20 cellular contexts compared by ENCODE assay signal in genomic region chr12:1922075-1922709, GRCh38. TPM values are rescaled to one million over a fixed set of nuclear protein-coding genes. Genes with fewer than 3 reads are reported as not detected.
DNase-seq lines count a peak whose midpoint lies in the region; ATAC-seq and TF ChIP-seq lines count a peak whose summit lies in the region.
"Had no signal": no experiment of that assay in that cellular context is flagged by ENCODE, and none has a peak within 500 bp of the region (broad histone marks: within the 10 kb centered on the region; RNA-seq: fewer than 3 reads in every experiment).

No MANE protein-coding gene starts in this region.

- no CpG with 5 or more reads among the region's 40 CpGs for WGBS in H9 (ENCODE audit: extremely low coverage, insufficient read length, low lambda C conversion rate)
- 92 to 93% methylated on average over 14 to 40 of the region's 40 CpGs for WGBS in endodermal cell (ENCODE audit: insufficient coverage in 1 of 2, insufficient read length in 1 of 2), 2 experiments
- WGBS in mesenchymal stem cell = 89% methylated on average over 40 of the region's 40 CpGs

- H3K27me3 Mint-ChIP-seq in activated CD8-positive, alpha-beta T cell treated with anti-CD3 and anti-CD28 coated beads, Interleukin-2, amount 10 ng/mL, durations not matched to agents 7 days and 5 days (ENCODE audit: low read depth) = peaks cover 13% of the 10 kb centered on the region
- H3K27me3 Mint-ChIP-seq in activated CD8-positive, alpha-beta T cell treated with anti-CD3 and anti-CD28 coated beads for 36 hours = peaks cover 5% of the 10 kb centered on the region
- peaks cover 1% of the 10 kb centered on the region for H3K27me3 Mint-ChIP-seq in H9 (ENCODE audit: low read depth)
- H3K27me3 Mint-ChIP-seq in endodermal cell (ENCODE audit: insufficient read depth) = no peaks in the 10 kb centered on the region
- H3K27me3 Mint-ChIP-seq: activated T-helper 17 cell treated with anti-CD3 and anti-CD28 coated beads, Interleukin-2, amount 50 U/mL, for 72 hours had no signal

- no peak overlapping the region for H4K91ac ChIP-seq in H9 (ENCODE audit: insufficient read length, low read depth, low read length)
- no peak overlapping the region for H4K91ac ChIP-seq in mesenchymal stem cell (ENCODE audit: low read length)

- H3K27me3 ChIP-seq in H9 (ENCODE audit: insufficient read depth, low read length) = no peaks in the 10 kb centered on the region
- no peaks in the 10 kb centered on the region for H3K27me3 ChIP-seq in endodermal cell (ENCODE audit: control insufficient read depth, insufficient read depth, low read length, poor library complexity, severe bottlenecking)
- peaks cover 29 to 69% of the 10 kb centered on the region in 2 experiments for H3K27me3 ChIP-seq in mesenchymal stem cell (ENCODE audit: control insufficient read depth in 1 of 2, insufficient read depth in 1 of 2, low read length in 2 of 2)
- H3K27me3 ChIP-seq: uterus had no signal

- H3K9ac ChIP-seq in H9 (ENCODE audit: extremely low read depth, insufficient read length, low read length) = no peak overlapping the region
- no peak overlapping the region for H3K9ac ChIP-seq in endodermal cell (ENCODE audit: extremely low read depth, low read length, poor library complexity, severe bottlenecking)
- H3K9ac ChIP-seq in mesenchymal stem cell (ENCODE audit: low read length) = no peak overlapping the region

- TF ChIP-seq CTCF in activated CD8-positive, alpha-beta T cell treated with anti-CD3 and anti-CD28 coated beads for 36 hours (IDR thresholded peaks at IDR 0.05) = no peak
- no peak for TF ChIP-seq CTCF in H9 (conservative IDR thresholded peaks at IDR 0.05)
- no peak for TF ChIP-seq CTCF in endodermal cell (conservative IDR thresholded peaks at IDR 0.05)

- H4K5ac ChIP-seq in H9 (ENCODE audit: insufficient read length, low read depth, low read length) = no peak overlapping the region

- no peaks in the 10 kb centered on the region for H3K36me3 ChIP-seq in endodermal cell (ENCODE audit: control insufficient read depth, insufficient read depth, low read length)
- no peaks in the 10 kb centered on the region for H3K36me3 ChIP-seq in mesenchymal stem cell (ENCODE audit: control insufficient read depth in 1 of 2, insufficient read depth in 2 of 2, low read depth in 1 of 2, low read length in 2 of 2)
- H3K36me3 ChIP-seq: uterus had no signal

- no peaks in the 10 kb centered on the region for H3K23me2 ChIP-seq in H9 (ENCODE audit: insufficient read length, low read depth, low read length, poor library complexity, severe bottlenecking)

- no peak overlapping the region for H3K18ac ChIP-seq in H9 (ENCODE audit: insufficient read length, low read depth, low read length)
- no peak overlapping the region for H3K18ac ChIP-seq in mesenchymal stem cell (ENCODE audit: low read depth in 1 of 2, low read length in 2 of 2)

- no peaks in the 10 kb centered on the region for H3K79me2 ChIP-seq in H9 (ENCODE audit: insufficient read depth, low read length)

- H3K14ac ChIP-seq in H9 (ENCODE audit: insufficient read depth, low read length) (no peak overlapping the region), mesenchymal stem cell (ENCODE audit: low read length in 2 of 2) (no peak overlapping the region)

- H3K56ac ChIP-seq in H9 (ENCODE audit: insufficient read length, low read depth, low read length) = no peak overlapping the region

- in situ Hi-C loops in ACHN (cut with HindIII; ENCODE audit: low pct_ligation_motif_present, low pct_unique_long_range_greater_than_20kb, low sequenced_read_pairs) = no loop called here

- no peak overlapping the region for H3T11ph ChIP-seq in H9 (ENCODE audit: low read length)

- H4K8ac ChIP-seq in H9 (replicated peaks; ENCODE audit: insufficient read length, low read depth, low read length) = no peak overlapping the region
- H4K8ac ChIP-seq in mesenchymal stem cell (ENCODE audit: low read length) = no peak overlapping the region

- POLR2A ChIA-PET in activated CD8-positive, alpha-beta T cell treated with anti-CD3 and anti-CD28 coated beads, Interleukin-2, amount 10 ng/mL, durations not matched to agents 7 days and 5 days (lab: Charles Lee) = no interaction called here
- POLR2A ChIA-PET in activated CD8-positive, alpha-beta T cell treated with anti-CD3 and anti-CD28 coated beads for 36 hours (lab: Charles Lee) = no interaction called here

- no peak overlapping the region for H2AFZ ChIP-seq in H9 (ENCODE audit: low read length)
- H2AFZ ChIP-seq in mesenchymal stem cell (ENCODE audit: low read depth, low read length) = no peak overlapping the region

- no peak overlapping the region for H3K4me3 Mint-ChIP-seq in activated CD8-positive, alpha-beta T cell treated with anti-CD3 and anti-CD28 coated beads, Interleukin-2, amount 10 ng/mL, durations not matched to agents 7 days and 5 days
- H3K4me3 Mint-ChIP-seq in activated CD8-positive, alpha-beta T cell treated with anti-CD3 and anti-CD28 coated beads for 36 hours = no peak overlapping the region
- H3K4me3 Mint-ChIP-seq in H9 (no peak overlapping the region), endodermal cell (no peak overlapping the region)
- H3K4me3 Mint-ChIP-seq: activated T-helper 17 cell treated with anti-CD3 and anti-CD28 coated beads, Interleukin-2, amount 50 U/mL, for 72 hours; natural killer cell; T-cell had no signal

- H2BK120ac ChIP-seq in H9 (ENCODE audit: low read depth, low read length, poor library complexity, severe bottlenecking) (no peak overlapping the region), mesenchymal stem cell (ENCODE audit: low read depth, low read length) (no peak overlapping the region)

- H3K79me1 ChIP-seq in H9 (ENCODE audit: insufficient read depth, low read depth, low read length, poor library complexity, severe bottlenecking) (no peaks in the 10 kb centered on the region), mesenchymal stem cell (replicated peaks; ENCODE audit: low read length, poor library complexity, severe bottlenecking) (no peaks in the 10 kb centered on the region)

- H4K20me1 ChIP-seq in H9 (ENCODE audit: control insufficient read depth, insufficient read depth, insufficient read length) = no peaks in the 10 kb centered on the region

- no peak overlapping the region for H2BK15ac ChIP-seq in H9 (ENCODE audit: low read depth, low read length)
- H2BK15ac ChIP-seq in mesenchymal stem cell (ENCODE audit: low read depth, poor library complexity, severe bottlenecking) = no peak overlapping the region

- no peaks in the 10 kb centered on the region for H3K36me3 Mint-ChIP-seq in activated CD8-positive, alpha-beta T cell treated with anti-CD3 and anti-CD28 coated beads, Interleukin-2, amount 10 ng/mL, durations not matched to agents 7 days and 5 days (ENCODE audit: low read depth)
- H3K36me3 Mint-ChIP-seq in activated CD8-positive, alpha-beta T cell treated with anti-CD3 and anti-CD28 coated beads for 36 hours (ENCODE audit: low read depth) = no peaks in the 10 kb centered on the region
- H3K36me3 Mint-ChIP-seq in H9 (ENCODE audit: insufficient read depth in 1 of 3, low read depth in 3 of 3) (no peaks in the 10 kb centered on the region; a peak in 1 of 7 replicates), endodermal cell (ENCODE audit: low read depth) (no peaks in the 10 kb centered on the region)
- H3K36me3 Mint-ChIP-seq: natural killer cell, T-cell had no signal

- no peak overlapping the region for H3K4me2 ChIP-seq in H9 (ENCODE audit: insufficient read depth, insufficient read length, low read length)
- H3K4me2 ChIP-seq in mesenchymal stem cell (ENCODE audit: low read length, poor library complexity, severe bottlenecking) = no peak overlapping the region

- H2BK5ac ChIP-seq in H9 (ENCODE audit: insufficient read length, low read length) (no peak overlapping the region), mesenchymal stem cell (ENCODE audit: low read depth, low read length, poor library complexity, severe bottlenecking) (no peak overlapping the region)

- CTCF ChIA-PET in activated CD8-positive, alpha-beta T cell treated with anti-CD3 and anti-CD28 coated beads, Interleukin-2, amount 10 ng/mL, durations not matched to agents 7 days and 5 days (lab: Charles Lee) = interaction anchor here (1.5 kb wide), 1 partner anchor 17 kb away, joined by 12 read pairs; no protein-coding TSS in a partner anchor
- CTCF ChIA-PET in activated CD8-positive, alpha-beta T cell treated with anti-CD3 and anti-CD28 coated beads for 36 hours (lab: Charles Lee) = interaction anchor here (5.8 kb wide), 1 partner anchor 18 kb away, joined by 23 read pairs; no protein-coding TSS in a partner anchor

- no peak overlapping the region for H3K27ac ChIP-seq in H9 (ENCODE audit: insufficient read length, low read depth, low read length)
- H3K27ac ChIP-seq in endodermal cell (ENCODE audit: low read depth, low read length) = no peak overlapping the region
- no peak overlapping the region for H3K27ac ChIP-seq in mesenchymal stem cell (ENCODE audit: low read length, poor library complexity, severe bottlenecking)
- H3K27ac ChIP-seq: uterus had no signal

- H3K23ac ChIP-seq in H9 (ENCODE audit: insufficient read length, low read depth, low read length) = no peak overlapping the region
- no peak overlapping the region for H3K23ac ChIP-seq in mesenchymal stem cell (ENCODE audit: low read length in 2 of 2)

- H2BK12ac ChIP-seq in H9 (ENCODE audit: insufficient read length, low read depth, low read length) (no peak overlapping the region), mesenchymal stem cell (ENCODE audit: low read length in 2 of 2) (no peak overlapping the region)

- peak; percentile 12 for DNase-seq in activated CD8-positive, alpha-beta T cell treated with anti-CD3 and anti-CD28 coated beads, Interleukin-2, amount 10 ng/mL, durations not matched to agents 7 days and 5 days
- no peak for DNase-seq in activated CD8-positive, alpha-beta T cell treated with anti-CD3 and anti-CD28 coated beads for 36 hours
- peak; percentile 64 for DNase-seq in H9
- peak; percentile 59 for DNase-seq in endodermal cell
- DNase-seq in stimulated activated CD8-positive, alpha-beta memory T cell treated with anti-CD3 and anti-CD28 coated beads, Interleukin-4, amount 100 ng/mL, for 48 hours = peak; percentile 14
- no peak for DNase-seq in mesenchymal stem cell
- no peak for DNase-seq in ACHN
- DNase-seq: activated CD4-positive, CD25-positive, alpha-beta regulatory T cell treated with anti-CD3 and anti-CD28 coated beads, Interleukin-2, amount 50 U/mL, for 72 hours; dermis blood vessel endothelial cell; natural killer cell; NCI-H1930; NCI-H526 treated with DMSO at 0.1 percent for 48 hours; stimulated activated CD4-positive, alpha-beta T cell treated with anti-CD3 and anti-CD28 coated beads, Interleukin-4, amount 100 ng/mL, for 24 hours had no signal

- H3K4me3 ChIP-seq in endodermal cell (ENCODE audit: low read length) (no peak overlapping the region), mesenchymal stem cell (ENCODE audit: insufficient read depth in 1 of 2, low read depth in 1 of 2, low read length in 2 of 2) (no peak overlapping the region)
- H3K4me3 ChIP-seq: uterus had no signal

- H2AK5ac ChIP-seq in H9 (ENCODE audit: insufficient read length, low read length) = no peak overlapping the region
- no peak overlapping the region for H2AK5ac ChIP-seq in mesenchymal stem cell (ENCODE audit: low read length, severe bottlenecking)

- H3K4me1 Mint-ChIP-seq in activated CD8-positive, alpha-beta T cell treated with anti-CD3 and anti-CD28 coated beads, Interleukin-2, amount 10 ng/mL, durations not matched to agents 7 days and 5 days (ENCODE audit: low read depth) = peaks cover 28% of the 10 kb centered on the region
- H3K4me1 Mint-ChIP-seq in activated CD8-positive, alpha-beta T cell treated with anti-CD3 and anti-CD28 coated beads for 36 hours (ENCODE audit: low read depth) = peaks cover 9% of the 10 kb centered on the region
- H3K4me1 Mint-ChIP-seq in H9 (peaks cover 13 to 23% of the 10 kb centered on the region in 2 experiments), endodermal cell (peaks cover 19% of the 10 kb centered on the region)

- no peak for ATAC-seq in activated CD8-positive, alpha-beta T cell treated with anti-CD3 and anti-CD28 coated beads, Interleukin-2, amount 10 ng/mL, durations not matched to agents 7 days and 5 days
- ATAC-seq in activated CD8-positive, alpha-beta T cell treated with anti-CD3 and anti-CD28 coated beads for 36 hours = no peak
- no peak for ATAC-seq in GM18909 (IDR thresholded peaks at IDR 0.05; ENCODE audit: poor library complexity, unreplicated experiment)
- ATAC-seq: activated T-helper 17 cell treated with anti-CD3 and anti-CD28 coated beads, Interleukin-2, amount 50 U/mL, for 72 hours; left colon; Panc1; T-cell had no signal

- no peak overlapping the region for H2BK20ac ChIP-seq in H9 (ENCODE audit: low read depth, low read length, poor library complexity, severe bottlenecking)

- H3K27ac Mint-ChIP-seq in activated CD8-positive, alpha-beta T cell treated with anti-CD3 and anti-CD28 coated beads, Interleukin-2, amount 10 ng/mL, durations not matched to agents 7 days and 5 days = no peak overlapping the region
- H3K27ac Mint-ChIP-seq in activated CD8-positive, alpha-beta T cell treated with anti-CD3 and anti-CD28 coated beads for 36 hours = no peak overlapping the region
- H3K27ac Mint-ChIP-seq in H9 = no peak overlapping the region
- H3K27ac Mint-ChIP-seq in endodermal cell = no peak overlapping the region
- H3K27ac Mint-ChIP-seq: activated T-helper 17 cell treated with anti-CD3 and anti-CD28 coated beads, Interleukin-2, amount 50 U/mL, for 72 hours; natural killer cell; T-cell had no signal

- H3K4ac ChIP-seq in H9 (ENCODE audit: low read depth, low read length) (no peak overlapping the region), mesenchymal stem cell (ENCODE audit: low read depth in 1 of 2, low read length in 2 of 2) (no peak overlapping the region)

- H3K9me3 ChIP-seq in H9 (ENCODE audit: control insufficient read depth, low read depth, low read length) (no peaks in the 10 kb centered on the region), endodermal cell (ENCODE audit: control insufficient read depth, low read length) (no peaks in the 10 kb centered on the region), mesenchymal stem cell (ENCODE audit: control insufficient read depth, low read length) (no peaks in the 10 kb centered on the region)
- H3K9me3 ChIP-seq: uterus had no signal

- intact Hi-C loops in activated CD8-positive, alpha-beta T cell treated with anti-CD3 and anti-CD28 coated beads for 36 hours (cut with micrococcal nuclease) = no loop called here

- H3K4me1 ChIP-seq in H9 (ENCODE audit: insufficient read depth, low read length) (no peaks in the 10 kb centered on the region), endodermal cell (ENCODE audit: control insufficient read depth, insufficient read depth, low read length) (peaks cover 9% of the 10 kb centered on the region), mesenchymal stem cell (ENCODE audit: control insufficient read depth, insufficient read depth, low read depth, low read length) (no peaks in the 10 kb centered on the region)

- H3K9me3 Mint-ChIP-seq in activated CD8-positive, alpha-beta T cell treated with anti-CD3 and anti-CD28 coated beads, Interleukin-2, amount 10 ng/mL, durations not matched to agents 7 days and 5 days (ENCODE audit: insufficient read depth) = no peaks in the 10 kb centered on the region
- no peaks in the 10 kb centered on the region for H3K9me3 Mint-ChIP-seq in activated CD8-positive, alpha-beta T cell treated with anti-CD3 and anti-CD28 coated beads for 36 hours
- no peaks in the 10 kb centered on the region for H3K9me3 Mint-ChIP-seq in H9
- H3K9me3 Mint-ChIP-seq in endodermal cell = no peaks in the 10 kb centered on the region
- H3K9me3 Mint-ChIP-seq: activated T-helper 17 cell treated with anti-CD3 and anti-CD28 coated beads, Interleukin-2, amount 50 U/mL, for 72 hours; natural killer cell; T-cell had no signal

RNA-seq across cellular contexts. Expression of gene CACNA2D4, which starts 3.7 kb away (rescaled TPM):
- 1 to 10 TPM; 6.8 to 7.0 TPM for total RNA-seq in activated CD8-positive, alpha-beta T cell treated with anti-CD3 and anti-CD28 coated beads, Interleukin-2, amount 10 ng/mL, durations not matched to agents 7 days and 5 days
- 1 to 10 TPM; 4.2 to 4.3 TPM for total RNA-seq in activated CD8-positive, alpha-beta T cell treated with anti-CD3 and anti-CD28 coated beads for 36 hours
- total RNA-seq in H9 (2021) (0.61 and 0.79 TPM in 2 replicates), endodermal cell (1 to 10 TPM; 4.3 to 5.7 TPM)
- polyA plus RNA-seq in endodermal cell (2013, experiment 1 of 2) = 0.53 TPM
- polyA plus RNA-seq in endodermal cell (2013, experiment 2 of 2) = 0.29 TPM
- 11.9 TPM for polyA plus RNA-seq in mesenchymal stem cell (2013, experiment 1 of 2)
- polyA plus RNA-seq in mesenchymal stem cell (2013, experiment 2 of 2) = 11.4 TPM
- total RNA-seq: LHCN-M2 had no signal

Comparison
In these comparisons a context has a peak if more than half of its experiments do, and no peak if none do; other contexts are left out.
1. DNase-seq: peak in activated CD8-positive, alpha-beta T cell treated with anti-CD3 and anti-CD28 coated beads, Interleukin-2, amount 10 ng/mL, durations not matched to agents 7 days and 5 days (single experiment), H9 (single experiment), endodermal cell (single experiment) and stimulated activated CD8-positive, alpha-beta memory T cell treated with anti-CD3 and anti-CD28 coated beads, Interleukin-4, amount 100 ng/mL, for 48 hours (single experiment); none in activated CD8-positive, alpha-beta T cell treated with anti-CD3 and anti-CD28 coated beads for 36 hours (single experiment), mesenchymal stem cell (single experiment) and ACHN (single experiment).